In the genomic region with DNA sequence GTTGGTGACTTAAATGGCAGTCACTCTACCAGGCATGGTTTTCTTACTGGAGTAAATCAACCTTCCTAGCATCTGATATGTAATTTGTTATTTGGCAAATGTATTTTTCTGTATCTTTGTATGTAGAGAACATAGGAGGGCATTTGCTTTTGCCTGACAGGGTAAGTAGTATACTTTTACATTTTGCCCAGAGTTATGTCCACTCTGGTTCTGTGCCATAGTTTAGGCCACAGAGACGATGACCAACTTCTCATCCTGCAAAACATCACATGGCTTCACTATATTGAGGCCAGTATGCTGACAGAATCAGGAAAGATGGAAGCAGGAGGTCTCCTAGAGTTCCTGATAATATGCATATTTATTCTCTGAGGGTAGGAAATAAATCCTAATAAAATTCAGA, we compare ENCODE assay signal across 8 cellular contexts.
"Had no signal": no experiment of that assay in that cellular context is flagged by ENCODE, and none has a peak within 500 bp of the region (broad histone marks: within the 10 kb centered on the region; RNA-seq: fewer than 3 reads in every experiment).

No MANE protein-coding gene starts in this region.

- H3K9me3 Mint-ChIP-seq: HFFc6 had no signal

- H3K4me3 ChIP-seq: GM23248, GM23338, HAP-1 had no signal

- H3K4me1 ChIP-seq: HAP-1 had no signal

- DNase-seq: GM23248, GOT3, H7, H9, HCEC 1CT, HFFc6 had no signal

- H3K36me3 ChIP-seq: HAP-1 had no signal

- H3K4me3 Mint-ChIP-seq: GM23338, H9, HFFc6 had no signal

- H3K27ac ChIP-seq: GM23248 had no signal

- H3K27ac Mint-ChIP-seq: GM23338, H9, HFFc6 had no signal

- H3K9me3 ChIP-seq: HAP-1 had no signal

- H3K4me1 Mint-ChIP-seq: GM23338, H9 had no signal
